13 cellular contexts compared by ENCODE assay signal in genomic region chrX:50168305-50168704, GRCh38. TPM values are rescaled to one million over a fixed set of nuclear protein-coding genes. Genes with fewer than 3 reads are reported as not detected.
DNase-seq lines count a peak whose midpoint lies in the region; ATAC-seq and TF ChIP-seq lines count a peak whose summit lies in the region.
"Had no signal": no experiment of that assay in that cellular context is flagged by ENCODE, and none has a peak within 500 bp of the region (broad histone marks: within the 10 kb centered on the region; RNA-seq: fewer than 3 reads in every experiment).

No MANE protein-coding gene starts in this region.

- no peaks in the 10 kb centered on the region for H3K36me3 ChIP-seq in aorta (ENCODE audit: control insufficient read depth in 1 of 2, insufficient read depth in 2 of 2, low read length in 1 of 2)
- no peaks in the 10 kb centered on the region for H3K36me3 ChIP-seq in tibial artery
- H3K36me3 ChIP-seq: pancreas had no signal

- intact Hi-C loops in dorsolateral prefrontal cortex (cut with DNase I) = no loop called here
- intact Hi-C loops in aorta (cut with DNase I) = no loop called here
- intact Hi-C loops in tibial artery (cut with DNase I; ENCODE audit: low total_unique reads) = no loop called here

- ATAC-seq in GM18505 (IDR thresholded peaks at IDR 0.05; ENCODE audit: unreplicated experiment) (peak; percentile 62), GM21381 (IDR thresholded peaks at IDR 0.05; ENCODE audit: unreplicated experiment) (peak; percentile 48), HG03108 (IDR thresholded peaks at IDR 0.05; ENCODE audit: unreplicated experiment) (peak; percentile 30), aorta (ENCODE audit: low FRiP score) (no peak)
- ATAC-seq: pancreas had no signal

- no peaks in the 10 kb centered on the region for H3K4me1 ChIP-seq in aorta (ENCODE audit: control insufficient read depth in 1 of 2, insufficient read depth in 2 of 2, low read length in 2 of 2)
- H3K4me1 ChIP-seq in tibial artery = no peaks in the 10 kb centered on the region
- H3K4me1 ChIP-seq: pancreas had no signal

- DNase-seq in astrocyte of the hippocampus (ENCODE audit: low read depth, low spot score) = peak; percentile 20
- no peak for DNase-seq in dorsolateral prefrontal cortex
- DNase-seq in aorta = no peak
- no peak for DNase-seq in iPS-NIHi11 (ENCODE audit: low spot score)
- DNase-seq in tibial artery = no peak
- DNase-seq: head of caudate nucleus, pancreas, RPMI8226 had no signal

- TF ChIP-seq CTCF in dorsolateral prefrontal cortex (IDR thresholded peaks at IDR 0.05 in 54 of 56, conservative IDR thresholded peaks at IDR 0.05 in 2 of 56; ENCODE audit: low read depth in 1 of 56, partially characterized antibody in 56 of 56) = no peak
- TF ChIP-seq CTCF in tibial artery (IDR thresholded peaks at IDR 0.05) = no peak

- H3K9me3 ChIP-seq in aorta (ENCODE audit: control insufficient read depth, low read length) (no peaks in the 10 kb centered on the region), tibial artery (no peaks in the 10 kb centered on the region)
- H3K9me3 ChIP-seq: pancreas had no signal

- H3K27ac ChIP-seq in dorsolateral prefrontal cortex (no peak overlapping the region), aorta (ENCODE audit: low read depth in 1 of 2, low read length in 2 of 2) (no peak overlapping the region), tibial artery (no peak overlapping the region)
- H3K27ac ChIP-seq: C4-2B, pancreas had no signal

- H3K27me3 ChIP-seq in dorsolateral prefrontal cortex = peaks cover 0 to 67% (median 18%) of the 10 kb centered on the region in 45 donors
- no peaks in the 10 kb centered on the region for H3K27me3 ChIP-seq in aorta (ENCODE audit: control insufficient read depth in 1 of 2, insufficient read depth in 2 of 2, low read length in 1 of 2)
- H3K27me3 ChIP-seq in tibial artery = no peaks in the 10 kb centered on the region
- H3K27me3 ChIP-seq: pancreas had no signal

- no peak overlapping the region for H3K4me3 ChIP-seq in dorsolateral prefrontal cortex
- no peak overlapping the region for H3K4me3 ChIP-seq in aorta (ENCODE audit: low read length in 2 of 2)
- H3K4me3 ChIP-seq in tibial artery = no peak overlapping the region
- H3K4me3 ChIP-seq: pancreas had no signal

- WGBS in aorta, 2 donors = 65 to 66% methylated on average over 6 of the region's 6 CpGs

- no peak for TF ChIP-seq POLR2A in GM18505 (IDR thresholded peaks at IDR 0.05; ENCODE audit: borderline replicate concordance, extremely low read depth, insufficient read depth, insufficient read length)

RNA-seq across cellular contexts. Expression of gene AKAP4, which starts 32.5 kb away (rescaled TPM):
- not detected for total RNA-seq in dorsolateral prefrontal cortex
- total RNA-seq in aorta = not detected
- not detected for polyA plus RNA-seq in aorta
- total RNA-seq: lung microvascular endothelial cell, pancreas had no signal
- polyA plus RNA-seq: pancreas had no signal

RNA-seq across cellular contexts. Expression of gene CCNB3, which starts 36.3 kb away (rescaled TPM):
- total RNA-seq in dorsolateral prefrontal cortex = 1 to 10 TPM in 76 of 120 experiments, under 1 TPM in 42, not detected in 2; 0.12 to 5.8 (median 1.2) TPM
- under 1 TPM in 1 of 2 donors, not detected in 1; 0.32 TPM for total RNA-seq in aorta
- not detected for polyA plus RNA-seq in aorta
